Comparison of ENCODE assay signal across 12 cellular contexts in the genomic region with DNA sequence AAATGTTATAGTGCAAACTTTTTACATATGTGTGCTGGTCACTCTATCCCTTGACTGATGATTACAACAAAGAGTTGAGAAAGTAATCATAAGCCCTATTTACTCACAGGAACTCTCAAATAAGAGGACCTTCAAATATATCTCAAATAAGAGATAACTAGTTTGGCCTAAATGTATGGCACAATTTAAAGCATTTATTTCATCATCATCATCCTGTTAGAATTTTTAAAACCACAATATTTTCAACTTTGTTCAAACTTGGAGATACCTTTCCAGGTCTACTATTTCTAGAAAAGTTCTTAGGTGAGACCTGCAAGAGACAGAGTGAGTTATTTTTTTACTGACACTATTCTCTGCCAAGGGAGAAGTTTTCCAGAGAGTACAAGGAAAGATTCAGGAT. TPM values are rescaled to one million over a fixed set of nuclear protein-coding genes. Genes with fewer than 3 reads are reported as not detected.
DNase-seq lines count a peak whose midpoint lies in the region; TF ChIP-seq lines count a peak whose summit lies in the region.
"Had no signal": no experiment of that assay in that cellular context is flagged by ENCODE, and none has a peak within 500 bp of the region (broad histone marks: within the 10 kb centered on the region; RNA-seq: fewer than 3 reads in every experiment).

No MANE protein-coding gene starts in this region.

- TF ChIP-seq POLR2A in adrenal gland (IDR thresholded peaks at IDR 0.05) = no peak

- peak overlapping the region; percentile 7 for H3K27ac ChIP-seq in brain microvascular endothelial cell
- no peak overlapping the region for H3K27ac ChIP-seq in adrenal gland
- H3K27ac ChIP-seq: C4-2B had no signal

- H3K4me1 ChIP-seq in skeletal muscle satellite cell (ENCODE audit: control insufficient read depth, insufficient read depth, low read length) (peaks cover 62% of the 10 kb centered on the region), adrenal gland (replicated peaks in 1 of 2) (peaks cover 13 to 24% of the 10 kb centered on the region in 2 donors)

- peak overlapping the region; percentile 36 for H3K27ac Mint-ChIP-seq in HFFc6
- H3K27ac Mint-ChIP-seq: CD4-positive, alpha-beta T cell had no signal

- peaks cover 3% of the 10 kb centered on the region for H3K27me3 Mint-ChIP-seq in HFFc6 (ENCODE audit: insufficient read depth)
- H3K27me3 Mint-ChIP-seq: CD4-positive, alpha-beta T cell had no signal

- DNase-seq in HFFc6 (no peak), OCI-M1 (lab: John Stamatoyannopoulos, UW) (peak; percentile 20), brain microvascular endothelial cell (no peak), iPS-NIHi7 (ENCODE audit: extremely low spot score) (no peak), adrenal gland (no peak), T-helper 2 cell (no peak)
- DNase-seq: AML-193; Caco-2; CD4-positive, alpha-beta T cell; H9 had no signal

- H3K4me3 ChIP-seq in brain microvascular endothelial cell (ENCODE audit: low read depth, low read length) (no peak overlapping the region), skeletal muscle satellite cell (ENCODE audit: low read length) (no peak overlapping the region), adrenal gland (no peak overlapping the region)

- in situ Hi-C loops in brain microvascular endothelial cell (cut with HindIII; ENCODE audit: low pct_ligation_motif_present, low sequenced_read_pairs) = no loop called here

- H3K27me3 ChIP-seq in brain microvascular endothelial cell (replicated peaks) (no peaks in the 10 kb centered on the region), skeletal muscle satellite cell (ENCODE audit: control insufficient read depth, insufficient read depth, low read length) (no peaks in the 10 kb centered on the region), adrenal gland (no peaks in the 10 kb centered on the region)

- intact Hi-C loops in adrenal gland (cut with DNase I) = no loop called here

- TF ChIP-seq CTCF in HFFc6 (IDR thresholded peaks at IDR 0.05) (no peak), brain microvascular endothelial cell (IDR thresholded peaks at IDR 0.05; ENCODE audit: low read depth, low read length, missing control alignments) (no peak), adrenal gland (IDR thresholded peaks at IDR 0.05) (no peak)

- H3K36me3 Mint-ChIP-seq in HFFc6 (ENCODE audit: low read depth) = peaks cover 43% of the 10 kb centered on the region

- no peak overlapping the region for H3K4me2 ChIP-seq in skeletal muscle satellite cell (ENCODE audit: low read length)

- H3K36me3 ChIP-seq in brain microvascular endothelial cell (replicated peaks) (no peaks in the 10 kb centered on the region), skeletal muscle satellite cell (ENCODE audit: insufficient read depth, low read length) (peaks cover 20% of the 10 kb centered on the region), adrenal gland (replicated peaks in 1 of 2) (no peaks in the 10 kb centered on the region)

- H3K4me1 Mint-ChIP-seq in HFFc6 (ENCODE audit: low read depth) = peaks cover 66% of the 10 kb centered on the region

- peaks cover 3% of the 10 kb centered on the region; the same call in 1 of the 2 replicates for H3K9me3 Mint-ChIP-seq in HFFc6
- H3K9me3 Mint-ChIP-seq: H9 had no signal

- H3K9me3 ChIP-seq in skeletal muscle satellite cell (replicated peaks; ENCODE audit: low read length) (no peaks in the 10 kb centered on the region), adrenal gland (replicated peaks in 1 of 3) (no peaks in the 10 kb centered on the region)
- H3K9me3 ChIP-seq: Caco-2 had no signal

- H3K9ac ChIP-seq in skeletal muscle satellite cell (ENCODE audit: low read depth, low read length) = peak overlapping the region; percentile 23

- H3K4me3 Mint-ChIP-seq in HFFc6 = no peak overlapping the region
- H3K4me3 Mint-ChIP-seq: CD4-positive, alpha-beta T cell; H9 had no signal

RNA-seq across cellular contexts. Expression of a gene that starts 5.5 kb away (rescaled TPM):
- total RNA-seq in HFFc6 (2021; fragmentation: NEBNext Ultra II Directional; extraction: Animal tissue kit (Norgen Biotek cat#: 25700)) = 10 to 100 TPM; 54.6 to 66.7 (median 63.1) TPM
- 7.6 and 20.8 TPM in 2 replicates for total RNA-seq in skeletal muscle satellite cell (2012; rRNA removed)
- total RNA-seq in adrenal gland = 10 to 100 TPM in 7 of 8 donors, 1 to 10 TPM in 1; 8.1 to 29.6 (median 15.6) TPM
- polyA plus RNA-seq in adrenal gland = 10 to 100 TPM in 1 of 3 donors, 1 to 10 TPM in 2; 8.8 to 38.1 (median 9.0) TPM
